Comparison of ENCODE assay signal across 9 cellular contexts in genomic region chr2:237731663-237732062, GRCh38.
A peak's percentile ranks its signal among the peaks of the same experiment; 100 is the strongest.
DNase-seq lines count a peak whose midpoint lies in the region; ATAC-seq and TF ChIP-seq lines count a peak whose summit lies in the region.
"Had no signal": no experiment of that assay in that cellular context is flagged by ENCODE, and none has a peak within 500 bp of the region (broad histone marks: within the 10 kb centered on the region; RNA-seq: fewer than 3 reads in every experiment).

No MANE protein-coding gene starts in this region.

- ATAC-seq in HG03159 (IDR thresholded peaks at IDR 0.05; ENCODE audit: unreplicated experiment), result no peak
- ATAC-seq in GM19463 (IDR thresholded peaks at IDR 0.05; ENCODE audit: unreplicated experiment), result no peak
- ATAC-seq in HG02981 (IDR thresholded peaks at IDR 0.05; ENCODE audit: unreplicated experiment), result no peak

- H3K4me1 ChIP-seq in liver (ENCODE audit: control insufficient read depth in 4 of 4, insufficient read depth in 4 of 4, low read length in 3 of 4) (peaks cover 11 to 30% (median 24%) of the 10 kb centered on the region in 4 donors), tibial artery (peaks cover 0 to 89% (median 58%) of the 10 kb centered on the region in 4 donors)

- H3K4me3 Mint-ChIP-seq in activated naive CD8-positive, alpha-beta T cell, result peak overlapping the region; percentile 51

- H3K9me3 Mint-ChIP-seq in activated naive CD8-positive, alpha-beta T cell (ENCODE audit: low read depth), result no peaks in the 10 kb centered on the region
- H3K9me3 Mint-ChIP-seq: stimulated activated naive CD8-positive, alpha-beta T cell treated with anti-CD3 and anti-CD28 coated beads, Interleukin-15, Interleukin-2, amounts not matched to agents 100 ng/mL and 50 ng/mL, for 24 hours had no signal

- H3K36me3 ChIP-seq in liver (ENCODE audit: control insufficient read depth in 4 of 4, insufficient read depth in 3 of 4, low read depth in 1 of 4, low read length in 3 of 4), result peaks cover 0 to 4% (median 2%) of the 10 kb centered on the region in 4 donors
- peaks cover 6 to 12% (median 7%) of the 10 kb centered on the region in 3 donors for H3K36me3 ChIP-seq in tibial artery

- peak in 1 of 2 donors; percentile 15 for TF ChIP-seq RAD21 in liver (IDR thresholded peaks at IDR 0.05)

- intact Hi-C loops in tibial artery (cut with DNase I; ENCODE audit: low total_unique reads), result no loop called here

- H3K4me3 ChIP-seq in AG09309 (ENCODE audit: control insufficient read depth, low read depth, low read length) (no peak overlapping the region), liver (ENCODE audit: low read depth in 1 of 3, low read length in 3 of 3) (no peak overlapping the region), tibial artery (no peak overlapping the region)

- TF ChIP-seq CTCF in AG09309 (IDR thresholded peaks at IDR 0.05; ENCODE audit: control insufficient read depth, insufficient read depth, low read depth, low read length, missing control alignments) (no peak), liver (IDR thresholded peaks at IDR 0.05; ENCODE audit: low read depth, low read length, missing input control) (no peak), tibial artery (IDR thresholded peaks at IDR 0.05) (no peak)

- peaks cover 3% of the 10 kb centered on the region for H3K36me3 Mint-ChIP-seq in activated naive CD8-positive, alpha-beta T cell

- H3K27ac ChIP-seq in liver (ENCODE audit: low read depth in 1 of 2, low read length in 2 of 2) (peak overlapping the region; percentile 55 to 96), tibial artery (peak overlapping the region; percentile 57 to 61)

- peak overlapping the region in 1 of 2 donors; percentile 68 for H3K9ac ChIP-seq in liver (ENCODE audit: low read depth in 1 of 2, low read length in 2 of 2)

- H3K9me3 ChIP-seq in liver (ENCODE audit: control insufficient read depth in 4 of 4, low read length in 3 of 4) (no peaks in the 10 kb centered on the region), tibial artery (no peaks in the 10 kb centered on the region)

- peak; percentile 23 for DNase-seq in AG09309 (ENCODE audit: low read depth)
- peak; percentile 89 for DNase-seq in M059J (ENCODE audit: low read depth)
- DNase-seq in tibial artery, result no peak

- H3K4me1 Mint-ChIP-seq in activated naive CD8-positive, alpha-beta T cell (ENCODE audit: low read depth), result peaks cover 57% of the 10 kb centered on the region

- H3K27ac Mint-ChIP-seq in activated naive CD8-positive, alpha-beta T cell, result peak overlapping the region; percentile 74

- H3K27me3 ChIP-seq in liver (ENCODE audit: control insufficient read depth in 4 of 4, insufficient read depth in 4 of 4, low read length in 3 of 4), result no peaks in the 10 kb centered on the region
- no peaks in the 10 kb centered on the region for H3K27me3 ChIP-seq in tibial artery

- H3K27me3 Mint-ChIP-seq in activated naive CD8-positive, alpha-beta T cell, result no peaks in the 10 kb centered on the region
- H3K27me3 Mint-ChIP-seq: stimulated activated naive CD8-positive, alpha-beta T cell treated with anti-CD3 and anti-CD28 coated beads, Interleukin-15, Interleukin-2, amounts not matched to agents 100 ng/mL and 50 ng/mL, for 24 hours had no signal

- WGBS in liver, result 36% methylated on average over 6 of the region's 6 CpGs

TF ChIP-seq in liver, 16 proteins besides CTCF, POLR2A, EP300 and RAD21:
- peak in 1 of 2 donors; percentile 45 for TF ChIP-seq HNF4A (conservative IDR thresholded peaks at IDR 0.05)
- peak; percentile 34 for TF ChIP-seq YY1 (IDR thresholded peaks at IDR 0.05)
- TF ChIP-seq ATF3 (IDR thresholded peaks at IDR 0.05), result peak; percentile 29
- no peak for TF ChIP-seq ZBTB33 (IDR thresholded peaks at IDR 0.05)
- TF ChIP-seq MAX (IDR thresholded peaks at IDR 0.05), result peak; percentile 53
- peak in 1 of 2 donors; percentile 69 for TF ChIP-seq RXRA (IDR thresholded peaks at IDR 0.05)
- TF ChIP-seq EGR1 (IDR thresholded peaks at IDR 0.05; ENCODE audit: low read depth in 2 of 2), result no peak
- no peak for TF ChIP-seq NR2F2 (IDR thresholded peaks at IDR 0.05)
- peak; percentile 7 for TF ChIP-seq REST (IDR thresholded peaks at IDR 0.05)
- TF ChIP-seq JUND (IDR thresholded peaks at IDR 0.05), result peak in 1 of 2 donors; percentile 55

Comparison
In these comparisons a context has a peak if more than half of its experiments do, and no peak if none do; other contexts are left out.
1. DNase-seq: peak in AG09309 (single experiment) and M059J (single experiment); none in tibial artery (0 of 2).